In the genomic region with DNA sequence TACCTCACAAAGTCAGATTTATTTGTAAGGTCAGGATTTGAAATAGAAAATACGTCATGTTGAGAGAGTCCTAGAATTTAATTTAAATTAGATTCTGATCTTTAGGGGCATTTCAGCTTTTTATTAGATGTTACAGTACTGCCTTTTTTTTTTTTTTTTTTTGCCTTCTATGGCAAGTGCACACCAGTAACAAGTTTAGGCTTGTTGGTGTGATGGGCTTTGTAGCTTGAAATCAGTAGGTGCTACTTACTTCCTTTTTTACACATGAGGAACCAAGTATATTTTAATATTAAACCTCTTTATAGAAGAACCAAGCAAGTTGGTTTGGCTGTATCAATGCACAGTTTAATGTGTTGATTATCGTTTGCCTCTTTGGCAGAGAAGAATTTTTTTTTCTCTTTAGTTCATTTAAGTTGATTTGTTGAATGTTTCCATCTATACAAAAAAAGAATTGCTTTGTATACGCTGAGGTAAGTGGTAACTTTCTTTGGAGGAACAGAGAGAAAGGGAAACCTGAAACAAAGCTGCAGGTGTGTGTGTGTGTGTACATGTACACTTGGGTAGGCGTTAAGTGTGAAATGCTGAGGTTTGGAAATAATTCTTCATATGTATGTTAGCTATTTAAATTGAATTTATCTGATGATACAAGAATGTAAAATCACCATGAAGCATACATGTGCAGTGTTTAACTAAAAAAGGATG, we compare ENCODE assay signal across 1 cellular context.
TF ChIP-seq lines count a peak whose summit lies in the region.

No MANE protein-coding gene starts in this region.

TF ChIP-seq in SK-N-SH treated with all-trans-retinoic acid at 6 μM for 48 hours, 23 proteins besides CTCF, POLR2A, EP300 and RAD21 (continued from another document):
- TF ChIP-seq ARNTL (CRISPR knock-in tag; IDR thresholded peaks at IDR 0.05; ENCODE audit: borderline replicate concordance, low read depth): no peak
- no peak for TF ChIP-seq ZNF70 (CRISPR knock-in tag; IDR thresholded peaks at IDR 0.05)
- TF ChIP-seq RARB (CRISPR knock-in tag; IDR thresholded peaks at IDR 0.05): no peak
